Comparison of ENCODE assay signal across 1 cellular context in genomic region chr5:56496581-56497063, GRCh38.
TF ChIP-seq lines count a peak whose summit lies in the region.

No MANE protein-coding gene starts in this region.

TF ChIP-seq in SK-N-SH, 30 proteins besides CTCF, POLR2A, EP300 and RAD21 (continued from another document):
- peak; percentile 72 for TF ChIP-seq PBX3 (IDR thresholded peaks at IDR 0.05)
- TF ChIP-seq TAF1 (IDR thresholded peaks at IDR 0.05; ENCODE audit: borderline replicate concordance, low read depth, low read length), result no peak
- peak; percentile 70; the same call in 1 of the 2 replicates for TF ChIP-seq FOXM1 (IDR thresholded peaks at IDR 0.05; ENCODE audit: low read depth)
- no peak for TF ChIP-seq IRF3 (IDR thresholded peaks at IDR 0.05; ENCODE audit: low read depth, low read length)
- no peak for TF ChIP-seq NFIC (IDR thresholded peaks at IDR 0.05; ENCODE audit: borderline replicate concordance)
- peak; percentile 88 for TF ChIP-seq CHD2 (IDR thresholded peaks at IDR 0.05; ENCODE audit: low read length, partially characterized antibody)
- no peak for TF ChIP-seq REST (IDR thresholded peaks at IDR 0.05; ENCODE audit: low read depth, low read length)
- peak; percentile 6; the same call in 1 of the 2 replicates for TF ChIP-seq USF1 (IDR thresholded peaks at IDR 0.05; ENCODE audit: borderline replicate concordance, low read depth)
- TF ChIP-seq POLR2AphosphoS5 (IDR thresholded peaks at IDR 0.05; ENCODE audit: low read depth, low read length), result peak; percentile 66
- TF ChIP-seq MAX (IDR thresholded peaks at IDR 0.05; ENCODE audit: low read depth), result no peak
- no peak for TF ChIP-seq SIN3A (IDR thresholded peaks at IDR 0.05; ENCODE audit: borderline replicate concordance, low read depth, low read length)
- peak; percentile 100 for TF ChIP-seq FOXJ3 (CRISPR knock-in tag; IDR thresholded peaks at IDR 0.05)
- no peak for TF ChIP-seq RFX5 (IDR thresholded peaks at IDR 0.05; ENCODE audit: low read length)
- TF ChIP-seq ZBTB33 (IDR thresholded peaks at IDR 0.05; ENCODE audit: borderline replicate concordance, low read depth), result no peak
- TF ChIP-seq YY1 (IDR thresholded peaks at IDR 0.05; ENCODE audit: low read depth), result no peak
TF ChIP-seq in SK-N-SH: peak in this region for 14.
